Comparison of ENCODE assay signal across 19 cellular contexts in genomic region chr6:40805336-40805735, GRCh38.
DNase-seq lines count a peak whose midpoint lies in the region; ATAC-seq, FAIRE-seq and TF ChIP-seq lines count a peak whose summit lies in the region.
"Had no signal": no experiment of that assay in that cellular context is flagged by ENCODE, and none has a peak within 500 bp of the region (broad histone marks: within the 10 kb centered on the region; RNA-seq: fewer than 3 reads in every experiment).

No MANE protein-coding gene starts in this region.

- DNase-seq in A549 (ENCODE audit: low read depth in 1 of 2, low spot score in 1 of 2) (no peak), NCI-H82 treated with DMSO at 0.1 percent for 48 hours (lab: John Stamatoyannopoulos, UW; ENCODE audit: unreplicated experiment) (peak; percentile 34), chondrocyte (ENCODE audit: low spot score) (no peak), neural crest cell (ENCODE audit: low read depth, low spot score) (no peak), neural progenitor cell (ENCODE audit: low spot score) (no peak), head of caudate nucleus (no peak)
- DNase-seq: CD8-positive, alpha-beta T cell; COR-L47; DMS153; DMS79 treated with DMSO at 0.1 percent for 48 hours; EL; GOT3 had no signal

- POLR2A ChIA-PET in A549 (lab: Yijun Ruan, JAX): no interaction called here

- no peaks in the 10 kb centered on the region for H3F3A ChIP-seq in neural progenitor cell (ENCODE audit: low read depth)

- no peak for TF ChIP-seq RAD21 in A549 (conservative IDR thresholded peaks at IDR 0.05 in 1 of 2, IDR thresholded peaks at IDR 0.05 in 1 of 2)

- no peak for TF ChIP-seq EP300 in A549 (IDR thresholded peaks at IDR 0.05)

- no peak for FAIRE-seq in A549 (lab: Jason Lieb, UNC)
- FAIRE-seq: D721Med, G401.6, GM12891, GM19239 had no signal

- H3K4me2 ChIP-seq in A549 (no peak overlapping the region), neural progenitor cell (no peak overlapping the region)

- WGBS in A549 (ENCODE audit: missing lambda C conversion rate): 87% methylated on average over 4 of the region's 4 CpGs

- H3K36me3 ChIP-seq in neural progenitor cell: no peaks in the 10 kb centered on the region
- H3K36me3 ChIP-seq: HAP-1 had no signal

- H3K27ac Mint-ChIP-seq in chondrocyte (ENCODE audit: unreplicated experiment) (no peak overlapping the region), neural crest cell (ENCODE audit: unreplicated experiment) (peak overlapping the region; percentile 43), neural progenitor cell (no peak overlapping the region)
- H3K27ac Mint-ChIP-seq: CD8-positive, alpha-beta T cell had no signal

- H3K9me3 Mint-ChIP-seq in chondrocyte (ENCODE audit: low read depth) (no peaks in the 10 kb centered on the region), neural crest cell (no peaks in the 10 kb centered on the region), neural progenitor cell (no peaks in the 10 kb centered on the region)
- H3K9me3 Mint-ChIP-seq: CD8-positive, alpha-beta T cell had no signal

- H3K4me1 Mint-ChIP-seq in chondrocyte (ENCODE audit: low read depth) (no peaks in the 10 kb centered on the region), neural crest cell (no peaks in the 10 kb centered on the region), neural progenitor cell (peaks cover 4% of the 10 kb centered on the region)

- ATAC-seq in A549: no peak
- no peak for ATAC-seq in GM19023 (IDR thresholded peaks at IDR 0.05; ENCODE audit: unreplicated experiment)
- ATAC-seq: CD8-positive, alpha-beta T cell had no signal

- H3K4me1 ChIP-seq in A549 (peaks cover 13% of the 10 kb centered on the region), neural progenitor cell (peaks cover 13% of the 10 kb centered on the region)
- H3K4me1 ChIP-seq: HAP-1 had no signal

- CTCF ChIA-PET in A549 (lab: Yijun Ruan, JAX): no interaction called here

- TF ChIP-seq POLR2A in A549 (IDR thresholded peaks at IDR 0.05; ENCODE audit: low read length): no peak

- H3K4me3 ChIP-seq in A549 (no peak overlapping the region), neural progenitor cell (no peak overlapping the region)
- H3K4me3 ChIP-seq: HAP-1 had no signal

- H4K20me1 ChIP-seq in neural progenitor cell (ENCODE audit: low read depth): no peaks in the 10 kb centered on the region

- no peaks in the 10 kb centered on the region for H3K79me2 ChIP-seq in neural progenitor cell (ENCODE audit: low read depth)

- H3K9ac ChIP-seq in neural progenitor cell: no peak overlapping the region

- intact Hi-C loops in head of caudate nucleus (cut with DNase I): no loop called here

- H3K27ac ChIP-seq in A549: no peak overlapping the region
- H3K27ac ChIP-seq in neural progenitor cell: no peak overlapping the region

- no peaks in the 10 kb centered on the region for H3K27me3 ChIP-seq in neural progenitor cell

- H3K9me3 ChIP-seq in A549: no peaks in the 10 kb centered on the region
- H3K9me3 ChIP-seq in neural progenitor cell (ENCODE audit: low read depth): no peaks in the 10 kb centered on the region
- H3K9me3 ChIP-seq: HAP-1 had no signal

- H3K27me3 Mint-ChIP-seq in chondrocyte (ENCODE audit: low read depth): no peaks in the 10 kb centered on the region
- no peaks in the 10 kb centered on the region for H3K27me3 Mint-ChIP-seq in neural crest cell (ENCODE audit: low read depth)
- H3K27me3 Mint-ChIP-seq in neural progenitor cell (ENCODE audit: insufficient read depth, low read depth): peaks cover 7% of the 10 kb centered on the region

- H3K36me3 Mint-ChIP-seq in chondrocyte (ENCODE audit: low read depth): no peaks in the 10 kb centered on the region
- H3K36me3 Mint-ChIP-seq in neural crest cell (ENCODE audit: low read depth): no peaks in the 10 kb centered on the region
- H3K36me3 Mint-ChIP-seq in neural progenitor cell: no peaks in the 10 kb centered on the region
- H3K36me3 Mint-ChIP-seq: CD14-positive monocyte; CD8-positive, alpha-beta T cell had no signal

- no peak for TF ChIP-seq CTCF in A549 (IDR thresholded peaks at IDR 0.05)
- peak; percentile 5 for TF ChIP-seq CTCF in chondrocyte (IDR thresholded peaks at IDR 0.05)
- TF ChIP-seq CTCF in neural crest cell (conservative IDR thresholded peaks at IDR 0.05): no peak
- TF ChIP-seq CTCF in neural progenitor cell (IDR thresholded peaks at IDR 0.05): no peak

- H3K4me3 Mint-ChIP-seq in chondrocyte (ENCODE audit: unreplicated experiment) (no peak overlapping the region), neural crest cell (no peak overlapping the region), neural progenitor cell (no peak overlapping the region)
- H3K4me3 Mint-ChIP-seq: CD14-positive monocyte; CD8-positive, alpha-beta T cell had no signal

- no peak overlapping the region for H2AFZ ChIP-seq in neural progenitor cell (replicated peaks)

TF ChIP-seq in A549, 52 proteins besides CTCF, POLR2A, EP300 and RAD21:
- TF ChIP-seq MAFK (IDR thresholded peaks at IDR 0.05; ENCODE audit: partially characterized antibody) (peak; percentile 13), HOXA7 (CRISPR knock-in tag; IDR thresholded peaks at IDR 0.05) (no peak)
TF ChIP-seq in A549: peak in this region for 1.
